In genomic region chr1:18907021-18907913, GRCh38 we compare ENCODE assay signal across 8 cellular contexts. TPM values are rescaled to one million over a fixed set of nuclear protein-coding genes. Genes with fewer than 3 reads are reported as not detected.
DNase-seq lines count a peak whose midpoint lies in the region; ATAC-seq and TF ChIP-seq lines count a peak whose summit lies in the region.

No MANE protein-coding gene starts in this region.

- ATAC-seq in Panc1 (peak; percentile 24; the same call in 1 of the 2 replicates), GM21390 (IDR thresholded peaks at IDR 0.05; ENCODE audit: unreplicated experiment) (no peak)

- TF ChIP-seq CTCF in Panc1 (IDR thresholded peaks at IDR 0.05) (peak; percentile 97), neural progenitor cell (IDR thresholded peaks at IDR 0.05) (peak; percentile 99), tibial nerve (IDR thresholded peaks at IDR 0.05) (peak; percentile 76 to 94 (median 87))

- CTCF ChIA-PET in HEK293T (lab: Yijun Ruan, JAX) (interaction anchor here (0.5 to 1.4 kb wide), 11 partner anchors 12 to 1129 kb away, joined by 3 to 8 read pairs (median 5); no protein-coding TSS in a partner anchor), Panc1 (lab: Charles Lee) (interaction anchor here (0.6 to 1.1 kb wide), 8 partner anchors 9 to 358 kb away, joined by 3 to 9 read pairs (median 4); no protein-coding TSS in a partner anchor)

- WGBS in tibial nerve, 2 donors: 6 to 16% methylated on average over 14 to 16 of the region's 16 CpGs

- in situ Hi-C loops in Panc1 (cut with HindIII; ENCODE audit: low pct_unique_long_range_greater_than_20kb, low sequenced_read_pairs): no loop called here

- no peaks in the 10 kb centered on the region for H3K79me2 ChIP-seq in neural progenitor cell (ENCODE audit: low read depth)

- H3K27me3 ChIP-seq in Panc1 (ENCODE audit: control insufficient read depth, insufficient read depth, low read length) (no peaks in the 10 kb centered on the region), neural progenitor cell (peaks cover 7% of the 10 kb centered on the region), tibial nerve (no peaks in the 10 kb centered on the region)

- no peak overlapping the region for H2AFZ ChIP-seq in neural progenitor cell (replicated peaks)

- H3K36me3 ChIP-seq in Panc1 (ENCODE audit: control insufficient read depth, insufficient read depth, low read length): peaks cover 5% of the 10 kb centered on the region
- no peaks in the 10 kb centered on the region for H3K36me3 ChIP-seq in neural progenitor cell
- peaks cover 0 to 33% (median 0%) of the 10 kb centered on the region in 3 donors for H3K36me3 ChIP-seq in tibial nerve

- no peaks in the 10 kb centered on the region for H3K27me3 Mint-ChIP-seq in activated T-helper 1 cell treated with anti-CD3 and anti-CD28 coated beads, Interleukin-12 subunit alpha, Interleukin-12 subunit beta, Interleukin-2, Interleukin-4 antibody, amounts not matched to agents 30 ng/mL and 10 ng/mL and 1 ng/mL, durations not matched to agents 14 hours and 24 hours and 36 hours (ENCODE audit: insufficient read depth)
- peaks cover 5% of the 10 kb centered on the region for H3K27me3 Mint-ChIP-seq in neural progenitor cell (ENCODE audit: insufficient read depth, low read depth)

- peak overlapping the region; percentile 16 for H3K4me2 ChIP-seq in neural progenitor cell

- H3K4me3 Mint-ChIP-seq in activated T-helper 1 cell treated with anti-CD3 and anti-CD28 coated beads, Interleukin-12 subunit alpha, Interleukin-12 subunit beta, Interleukin-2, Interleukin-4 antibody, amounts not matched to agents 30 ng/mL and 10 ng/mL and 1 ng/mL, durations not matched to agents 14 hours and 24 hours and 36 hours: no peak overlapping the region
- no peak overlapping the region for H3K4me3 Mint-ChIP-seq in neural progenitor cell

- peaks cover 5% of the 10 kb centered on the region for H3F3A ChIP-seq in neural progenitor cell (ENCODE audit: low read depth)

- POLR2A ChIA-PET in HEK293T (lab: Yijun Ruan, JAX) (no interaction called here), Panc1 (lab: Charles Lee) (interaction anchor here (0.6 kb wide), 1 partner anchor 111 kb away, joined by 4 read pairs; no protein-coding TSS in a partner anchor)

- H3K9me3 ChIP-seq in Panc1 (ENCODE audit: control insufficient read depth, insufficient read depth, low read depth, low read length) (no peaks in the 10 kb centered on the region), neural progenitor cell (ENCODE audit: low read depth) (no peaks in the 10 kb centered on the region), tibial nerve (no peaks in the 10 kb centered on the region)

- no TSS peak for BruUV-seq in Panc1 (replicated peaks; lab: Mats Ljungman, UMichigan)

- peaks cover 34% of the 10 kb centered on the region for H3K4me1 ChIP-seq in Panc1 (ENCODE audit: control insufficient read depth, insufficient read depth, low read length)
- peaks cover 11% of the 10 kb centered on the region for H3K4me1 ChIP-seq in neural progenitor cell
- peaks cover 0 to 32% (median 19%) of the 10 kb centered on the region in 4 donors for H3K4me1 ChIP-seq in tibial nerve

- H3K36me3 Mint-ChIP-seq in activated T-helper 1 cell treated with anti-CD3 and anti-CD28 coated beads, Interleukin-12 subunit alpha, Interleukin-12 subunit beta, Interleukin-2, Interleukin-4 antibody, amounts not matched to agents 30 ng/mL and 10 ng/mL and 1 ng/mL, durations not matched to agents 14 hours and 24 hours and 36 hours (ENCODE audit: low read depth): peaks cover 33% of the 10 kb centered on the region
- H3K36me3 Mint-ChIP-seq in neural progenitor cell: no peaks in the 10 kb centered on the region

- peaks cover 21% of the 10 kb centered on the region for H3K4me1 Mint-ChIP-seq in activated T-helper 1 cell treated with anti-CD3 and anti-CD28 coated beads, Interleukin-12 subunit alpha, Interleukin-12 subunit beta, Interleukin-2, Interleukin-4 antibody, amounts not matched to agents 30 ng/mL and 10 ng/mL and 1 ng/mL, durations not matched to agents 14 hours and 24 hours and 36 hours (ENCODE audit: low read depth)
- peaks cover 18% of the 10 kb centered on the region for H3K4me1 Mint-ChIP-seq in neural progenitor cell

- intact Hi-C loops in Panc1 (cut with micrococcal nuclease; ENCODE audit: unreplicated experiment): loop anchor here (10.0 kb wide), 1 partner anchor 188 kb away; no protein-coding TSS in a partner anchor
- intact Hi-C loops in activated T-helper 1 cell treated with anti-CD3 and anti-CD28 coated beads, Interleukin-12 subunit alpha, Interleukin-12 subunit beta, Interleukin-2, Interleukin-4 antibody, amounts not matched to agents 30 ng/mL and 10 ng/mL and 1 ng/mL, durations not matched to agents 14 hours and 24 hours and 36 hours (cut with micrococcal nuclease): loop anchor here (1.0 to 2.0 kb wide), 7 partner anchors 19 to 206 kb away; no protein-coding TSS in a partner anchor

- H3K27ac ChIP-seq in Panc1 (ENCODE audit: low read length) (peak overlapping the region; percentile 75), neural progenitor cell (no peak overlapping the region), tibial nerve (peak overlapping the region; percentile 58 to 86 (median 78))

- DNase-seq in C1 segment of cervical spinal cord (lab: John Stamatoyannopoulos, UW): peak in 12 of 14 donors; percentile 34 to 76 (median 64)
- peak; percentile 54 for DNase-seq in HEK293T (ENCODE audit: extremely low spot score)
- no peak for DNase-seq in Panc1 (ENCODE audit: low read depth, low spot score)
- peak; percentile 43 for DNase-seq in activated T-helper 1 cell treated with anti-CD3 and anti-CD28 coated beads, Interleukin-12 subunit alpha, Interleukin-12 subunit beta, Interleukin-2, Interleukin-4 antibody, amounts not matched to agents 30 ng/mL and 10 ng/mL and 1 ng/mL, durations not matched to agents 14 hours and 24 hours and 36 hours (ENCODE audit: low spot score)
- peak; percentile 79 for DNase-seq in fibroblast of peridontal ligament (ENCODE audit: extremely low read depth)
- peak; percentile 80 for DNase-seq in neural progenitor cell (ENCODE audit: low spot score)
- DNase-seq in tibial nerve (ENCODE audit: low spot score in 2 of 2): peak in 1 of 2 donors; percentile 67

- H3K9ac ChIP-seq in neural progenitor cell: no peak overlapping the region

- no peak for TF ChIP-seq POLR2A in tibial nerve (IDR thresholded peaks at IDR 0.05)

- H3K27ac Mint-ChIP-seq in activated T-helper 1 cell treated with anti-CD3 and anti-CD28 coated beads, Interleukin-12 subunit alpha, Interleukin-12 subunit beta, Interleukin-2, Interleukin-4 antibody, amounts not matched to agents 30 ng/mL and 10 ng/mL and 1 ng/mL, durations not matched to agents 14 hours and 24 hours and 36 hours: no peak overlapping the region
- peak overlapping the region; percentile 83 for H3K27ac Mint-ChIP-seq in neural progenitor cell

- no peak for TF ChIP-seq EP300 in tibial nerve (IDR thresholded peaks at IDR 0.05)

- no peak overlapping the region for H3K4me3 ChIP-seq in Panc1 (ENCODE audit: low read depth in 2 of 2, low read length in 2 of 2)
- H3K4me3 ChIP-seq in neural progenitor cell: no peak overlapping the region
- H3K4me3 ChIP-seq in tibial nerve: peak overlapping the region in 1 of 4 donors; percentile 1

- no peaks in the 10 kb centered on the region for H4K20me1 ChIP-seq in neural progenitor cell (ENCODE audit: low read depth)

- H3K9me3 Mint-ChIP-seq in activated T-helper 1 cell treated with anti-CD3 and anti-CD28 coated beads, Interleukin-12 subunit alpha, Interleukin-12 subunit beta, Interleukin-2, Interleukin-4 antibody, amounts not matched to agents 30 ng/mL and 10 ng/mL and 1 ng/mL, durations not matched to agents 14 hours and 24 hours and 36 hours: no peaks in the 10 kb centered on the region
- H3K9me3 Mint-ChIP-seq in neural progenitor cell: no peaks in the 10 kb centered on the region

TF ChIP-seq in HEK293T, 16 proteins besides CTCF, POLR2A, EP300 and RAD21 (continues in another document):
- TF ChIP-seq LEF1 (IDR thresholded peaks at IDR 0.05; ENCODE audit: borderline replicate concordance) (no peak), HDGF (IDR thresholded peaks at IDR 0.05; ENCODE audit: borderline replicate concordance) (no peak), L3MBTL2 (conservative IDR thresholded peaks at IDR 0.05) (no peak), SUZ12 (IDR thresholded peaks at IDR 0.05) (no peak), NFRKB (IDR thresholded peaks at IDR 0.05) (no peak), FOXM1 (IDR thresholded peaks at IDR 0.05; ENCODE audit: borderline replicate concordance) (no peak), ARNT (IDR thresholded peaks at IDR 0.05) (no peak), SP1 (IDR thresholded peaks at IDR 0.05) (no peak), BHLHE40 (IDR thresholded peaks at IDR 0.05; ENCODE audit: borderline replicate concordance) (no peak), CTBP1 (IDR thresholded peaks at IDR 0.05; ENCODE audit: borderline replicate concordance) (no peak), FOXA1 (IDR thresholded peaks at IDR 0.05) (no peak), TARDBP (IDR thresholded peaks at IDR 0.05) (no peak), ZNF384 (IDR thresholded peaks at IDR 0.05) (no peak)

RNA-seq across cellular contexts. Expression of gene ALDH4A1, which starts 4.9 kb away (rescaled TPM):
- total RNA-seq in Panc1 (2021; ENCODE audit: unreplicated experiment) (21.7 TPM), neural progenitor cell (ENCODE audit: low replicate concordance) (21.8 and 39.9 TPM in 2 replicates), tibial nerve (10 to 100 TPM; 31.2 to 42.0 (median 35.3) TPM)
- 41.3 TPM for polyA plus RNA-seq in Panc1 (2012; ENCODE audit: insufficient read length)
- 3.9 and 4.4 TPM in 2 replicates for total RNA-seq in activated T-helper 1 cell treated with anti-CD3 and anti-CD28 coated beads, Interleukin-12 subunit alpha, Interleukin-12 subunit beta, Interleukin-2, Interleukin-4 antibody, amounts not matched to agents 30 ng/mL and 10 ng/mL and 1 ng/mL, durations not matched to agents 14 hours and 24 hours and 36 hours

RNA-seq across cellular contexts. Expression of gene TAS1R2, which starts 47.8 kb away (rescaled TPM):
- total RNA-seq in Panc1 (2021; ENCODE audit: unreplicated experiment) (not detected), neural progenitor cell (ENCODE audit: low replicate concordance) (not detected in 2 replicates), tibial nerve (not detected)
- not detected for polyA plus RNA-seq in Panc1 (2012; ENCODE audit: insufficient read length)
- total RNA-seq in activated T-helper 1 cell treated with anti-CD3 and anti-CD28 coated beads, Interleukin-12 subunit alpha, Interleukin-12 subunit beta, Interleukin-2, Interleukin-4 antibody, amounts not matched to agents 30 ng/mL and 10 ng/mL and 1 ng/mL, durations not matched to agents 14 hours and 24 hours and 36 hours: not detected in 2 replicates

RNA-seq across cellular contexts. Expression of gene IFFO2, which starts 49.2 kb away (rescaled TPM):
- 59.4 TPM for total RNA-seq in Panc1 (2021; ENCODE audit: unreplicated experiment)
- 53.4 TPM for polyA plus RNA-seq in Panc1 (2012; ENCODE audit: insufficient read length)
- total RNA-seq in activated T-helper 1 cell treated with anti-CD3 and anti-CD28 coated beads, Interleukin-12 subunit alpha, Interleukin-12 subunit beta, Interleukin-2, Interleukin-4 antibody, amounts not matched to agents 30 ng/mL and 10 ng/mL and 1 ng/mL, durations not matched to agents 14 hours and 24 hours and 36 hours: 31.8 and 32.6 TPM in 2 replicates
- total RNA-seq in neural progenitor cell (ENCODE audit: low replicate concordance): 0.65 and 1.5 TPM in 2 replicates
- 10 to 100 TPM in 2 of 4 donors, 1 to 10 TPM in 2; 3.6 to 19.2 (median 9.2) TPM for total RNA-seq in tibial nerve
